Comparison of ENCODE assay signal across 22 cellular contexts in the genomic region with DNA sequence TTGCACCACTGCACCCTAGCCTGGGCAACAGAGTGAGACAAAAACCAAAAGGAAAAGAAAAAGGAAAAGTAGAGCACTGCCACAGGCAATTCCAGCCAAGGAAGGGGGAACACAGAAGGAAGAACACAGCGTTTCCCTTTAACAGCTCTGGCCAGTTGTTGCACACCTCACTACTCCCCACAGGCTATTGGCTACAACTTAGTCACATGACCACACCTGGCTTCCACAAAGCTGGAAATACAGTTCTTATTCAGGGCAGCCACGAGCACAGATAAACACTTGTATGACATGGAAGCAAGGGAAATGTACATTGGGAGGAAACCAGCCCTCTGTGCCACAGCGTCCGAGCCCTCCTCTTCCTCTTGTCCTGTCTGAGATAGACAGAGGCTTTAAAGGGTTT.
"Had no signal": no experiment of that assay in that cellular context is flagged by ENCODE, and none has a peak within 500 bp of the region (broad histone marks: within the 10 kb centered on the region; RNA-seq: fewer than 3 reads in every experiment).

No MANE protein-coding gene starts in this region.

- H3K27ac Mint-ChIP-seq: activated naive CD4-positive, alpha-beta T cell treated with anti-CD3 and anti-CD28 coated beads, Interleukin-2, amount 50 U/mL, for 72 hours; activated T-cell treated with anti-CD3 and anti-CD28 coated beads, Interleukin-2, amount 50 U/mL, for 24 hours; activated T-helper 17 cell treated with anti-CD3 and anti-CD28 coated beads, Interleukin-2, amount 50 U/mL, for 72 hours; progenitor cell of endocrine pancreas; T-helper 17 cell had no signal

- H3K36me3 ChIP-seq: ascending aorta, brain microvascular endothelial cell, spleen, upper lobe of left lung had no signal

- H3K36me3 Mint-ChIP-seq: activated naive CD4-positive, alpha-beta T cell treated with anti-CD3 and anti-CD28 coated beads, Interleukin-2, amount 50 U/mL, for 72 hours; naive B cell had no signal

- H3K9me3 ChIP-seq: ascending aorta, spleen, upper lobe of left lung had no signal

- H3K9me3 Mint-ChIP-seq: activated naive CD4-positive, alpha-beta T cell treated with anti-CD3 and anti-CD28 coated beads, Interleukin-2, amount 50 U/mL, for 72 hours; activated T-cell treated with anti-CD3 and anti-CD28 coated beads, Interleukin-2, amount 50 U/mL, for 24 hours; activated T-helper 17 cell treated with anti-CD3 and anti-CD28 coated beads, Interleukin-2, amount 50 U/mL, for 72 hours; naive B cell; neural crest cell had no signal

- H3K27me3 ChIP-seq: ascending aorta, brain microvascular endothelial cell, spleen, upper lobe of left lung had no signal

- H3K4me1 Mint-ChIP-seq: activated T-helper 17 cell treated with anti-CD3 and anti-CD28 coated beads, Interleukin-2, amount 50 U/mL, for 72 hours; neural crest cell; T-helper 17 cell had no signal

- FAIRE-seq: colon had no signal

- DNase-seq: activated CD8-positive, alpha-beta memory T cell treated with anti-CD3 and anti-CD28 coated beads, Interleukin-2, amount 50 U/mL, for 4 hours; activated T-cell treated with anti-CD3 and anti-CD28 coated beads, Interleukin-2, amount 50 U/mL, for 24 hours; brain microvascular endothelial cell; central memory CD4-positive, alpha-beta T cell; effector memory CD4-positive, alpha-beta T cell; foreskin melanocyte; hippocampal formation; left cardiac atrium; mesenchymal stem cell; naive B cell; retina; spleen; stimulated activated CD4-positive, alpha-beta T cell treated with anti-CD3 and anti-CD28 coated beads, Interleukin-4, amount 100 ng/mL, for 24 hours; stimulated activated naive CD8-positive, alpha-beta T cell treated with anti-CD3 and anti-CD28 coated beads, Interleukin-15, Interleukin-2, amounts not matched to agents 100 U/mL and 50 U/mL, for 24 hours; T-helper 17 cell; upper lobe of left lung had no signal

- ATAC-seq: activated naive CD4-positive, alpha-beta T cell treated with anti-CD3 and anti-CD28 coated beads, Interleukin-2, amount 50 U/mL, for 72 hours; activated T-helper 17 cell treated with anti-CD3 and anti-CD28 coated beads, Interleukin-2, amount 50 U/mL, for 72 hours; left cardiac atrium; stimulated activated naive CD8-positive, alpha-beta T cell treated with anti-CD3 and anti-CD28 coated beads, Interleukin-15, Interleukin-2, amounts not matched to agents 100 U/mL and 50 U/mL, for 24 hours; T-helper 17 cell had no signal

- H3K4me3 ChIP-seq: ascending aorta, spleen, upper lobe of left lung had no signal

- H3K4me3 Mint-ChIP-seq: activated T-cell treated with anti-CD3 and anti-CD28 coated beads, Interleukin-2, amount 50 U/mL, for 24 hours; activated T-helper 17 cell treated with anti-CD3 and anti-CD28 coated beads, Interleukin-2, amount 50 U/mL, for 72 hours; naive B cell; neural crest cell; T-helper 17 cell had no signal

- H3K27ac ChIP-seq: ascending aorta, brain microvascular endothelial cell, spleen, upper lobe of left lung had no signal

- H3K27me3 Mint-ChIP-seq: activated T-cell treated with anti-CD3 and anti-CD28 coated beads, Interleukin-2, amount 50 U/mL, for 24 hours; activated T-helper 17 cell treated with anti-CD3 and anti-CD28 coated beads, Interleukin-2, amount 50 U/mL, for 72 hours; naive B cell; progenitor cell of endocrine pancreas had no signal

- H3K4me1 ChIP-seq: ascending aorta, spleen, upper lobe of left lung had no signal
